ENCODE assay signal across 8 cellular contexts in the genomic region with DNA sequence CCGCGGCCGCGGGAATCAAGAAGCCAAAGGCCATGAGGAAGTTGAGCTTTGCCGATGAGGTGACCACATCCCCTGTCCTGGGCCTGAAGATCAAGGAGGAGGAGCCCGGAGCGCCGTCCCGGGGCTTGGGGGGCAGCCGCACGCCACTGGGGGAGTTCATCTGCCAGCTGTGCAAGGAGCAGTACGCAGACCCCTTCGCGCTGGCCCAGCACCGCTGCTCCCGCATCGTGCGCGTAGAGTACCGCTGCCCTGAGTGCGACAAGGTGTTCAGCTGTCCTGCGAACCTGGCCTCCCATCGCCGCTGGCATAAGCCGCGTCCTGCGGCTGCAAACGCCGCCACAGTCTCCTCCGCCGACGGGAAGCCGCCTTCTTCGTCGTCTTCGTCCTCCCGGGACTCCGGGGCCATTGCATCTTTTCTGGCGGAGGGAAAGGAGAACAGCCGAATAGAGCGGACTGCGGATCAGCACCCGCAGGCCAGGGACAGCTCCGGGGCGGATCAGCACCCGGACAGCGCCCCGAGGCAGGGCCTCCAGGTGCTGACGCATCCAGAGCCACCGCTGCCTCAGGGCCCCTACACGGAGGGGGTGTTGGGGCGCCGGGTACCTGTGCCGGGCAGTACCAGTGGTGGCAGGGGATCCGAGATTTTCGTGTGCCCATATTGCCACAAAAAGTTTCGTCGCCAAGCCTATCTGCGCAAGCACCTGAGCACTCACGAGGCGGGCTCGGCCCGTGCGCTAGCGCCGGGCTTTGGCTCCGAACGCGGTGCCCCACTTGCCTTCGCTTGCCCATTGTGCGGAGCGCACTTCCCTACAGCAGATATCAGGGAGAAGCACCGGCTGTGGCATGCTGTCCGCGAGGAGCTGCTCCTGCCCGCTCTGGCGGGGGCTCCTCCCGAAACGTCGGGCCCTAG. TPM values are rescaled to one million over a fixed set of nuclear protein-coding genes. Genes with fewer than 3 reads are reported as not detected.
A peak's percentile ranks its signal among the peaks of the same experiment; 100 is the strongest.
DNase-seq lines count a peak whose midpoint lies in the region; ATAC-seq and TF ChIP-seq lines count a peak whose summit lies in the region.

No MANE protein-coding gene starts in this region.

- no peak for TF ChIP-seq CTCF in transverse colon (IDR thresholded peaks at IDR 0.05)

- intact Hi-C loops in transverse colon (cut with DNase I; ENCODE audit: low total_unique reads) = no loop called here

- H3K9me3 ChIP-seq in neuron (ENCODE audit: low read length) (no peaks in the 10 kb centered on the region), transverse colon (no peaks in the 10 kb centered on the region)

- in situ Hi-C loops in transverse colon (cut with MboI; ENCODE audit: low pct_ligation_motif_present in 1 of 4, low pct_unique_long_range_greater_than_20kb in 1 of 4, low sequenced_read_pairs in 3 of 4) = no loop called here

- peak; percentile 63 for ATAC-seq in HG03064 (IDR thresholded peaks at IDR 0.05; ENCODE audit: low read depth, unreplicated experiment)

- H3K27me3 ChIP-seq in neuron (ENCODE audit: insufficient read depth, low read length) (peaks cover 55% of the 10 kb centered on the region), transverse colon (peaks cover 67% of the 10 kb centered on the region)

- DNase-seq in SIG-M5 treated with dmso at 0.1 percent for 504 hours (lab: John Stamatoyannopoulos, UW; ENCODE audit: unreplicated experiment) (peak; percentile 56), SIG-M5 (lab: John Stamatoyannopoulos, UW) (no peak), OCI-M1 (lab: John Stamatoyannopoulos, UW) (peak; percentile 39), fibroblast of peridontal ligament (ENCODE audit: extremely low read depth) (peak; percentile 42), transverse colon (peak; percentile 59)
- peak; percentile 47 for DNase-seq in activated T-helper 9 cell treated with anti-CD3 and anti-CD28 coated beads, Interleukin-2, amount 50 U/mL, for 16 hours (ENCODE audit: low read depth)

- H2AFZ ChIP-seq in neuron (ENCODE audit: low read depth, low read length) = peak overlapping the region; percentile 64

- no peak for TF ChIP-seq EP300 in transverse colon (IDR thresholded peaks at IDR 0.05; ENCODE audit: low read depth)

- H3K27ac ChIP-seq in transverse colon = no peak overlapping the region

- H3K4me3 ChIP-seq in neuron (ENCODE audit: low read length) (peak overlapping the region; percentile 56), transverse colon (peak overlapping the region in 3 of 4 donors; percentile 40 to 74 (median 43))

- WGBS in transverse colon (ENCODE audit: low coverage in 1 of 2), 2 donors = 5% methylated on average over 41 of the region's 80 CpGs; no CpG with 5 or more reads in 1 of the 2 donors

- no peak for TF ChIP-seq POLR2A in transverse colon (IDR thresholded peaks at IDR 0.05)

- no peaks in the 10 kb centered on the region for H3K36me3 ChIP-seq in neuron (ENCODE audit: insufficient read depth, low read length)
- H3K36me3 ChIP-seq in transverse colon = no peaks in the 10 kb centered on the region

- peaks cover 11% of the 10 kb centered on the region for H3K4me1 ChIP-seq in neuron (ENCODE audit: insufficient read depth, low read length)
- H3K4me1 ChIP-seq in transverse colon = peaks cover 7 to 29% (median 25%) of the 10 kb centered on the region in 4 donors

RNA-seq across cellular contexts. Expression of gene INSM2, which starts 1.2 kb away (rescaled TPM):
- total RNA-seq in transverse colon = under 1 TPM in 1 of 4 donors, not detected in 3; 0.14 TPM
